9 cellular contexts compared by ENCODE assay signal in the genomic region with DNA sequence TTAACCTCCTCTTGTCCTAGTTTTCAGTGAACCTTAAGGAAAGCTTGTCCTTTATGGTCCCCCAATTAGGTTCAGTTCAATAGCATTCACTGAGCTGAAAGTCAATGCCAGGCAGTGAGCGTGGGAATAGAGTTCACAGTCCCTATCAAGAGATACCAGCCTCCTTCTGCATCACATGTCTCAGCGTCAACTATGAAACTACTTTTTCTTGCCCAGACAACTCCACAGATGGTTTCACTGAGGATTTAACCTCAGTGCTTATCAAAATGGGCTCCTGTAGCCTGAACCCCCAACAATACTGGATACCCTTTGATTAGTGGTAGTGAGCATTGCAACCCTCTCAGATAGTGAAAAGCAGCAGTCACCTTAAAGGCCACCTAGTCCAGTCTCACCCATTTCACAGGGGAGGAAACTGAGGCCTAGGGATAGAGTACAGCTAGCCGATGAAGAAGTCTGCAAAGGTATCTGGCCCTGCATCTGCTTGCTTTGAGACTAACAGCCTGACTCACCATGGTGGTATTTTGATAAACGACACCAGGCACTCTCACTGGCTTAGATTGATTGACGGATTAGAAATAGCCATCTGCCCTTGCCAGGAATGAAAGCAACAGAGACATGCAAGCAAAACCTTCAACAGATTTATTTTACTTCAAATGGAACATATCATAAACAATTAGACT. TPM values are rescaled to one million over a fixed set of nuclear protein-coding genes. Genes with fewer than 3 reads are reported as not detected.
DNase-seq lines count a peak whose midpoint lies in the region; ATAC-seq and TF ChIP-seq lines count a peak whose summit lies in the region.
"Had no signal": no experiment of that assay in that cellular context is flagged by ENCODE, and none has a peak within 500 bp of the region (broad histone marks: within the 10 kb centered on the region; RNA-seq: fewer than 3 reads in every experiment).

No MANE protein-coding gene starts in this region.

- no peak overlapping the region for H3K4me3 ChIP-seq in coronary artery

- CTCF ChIA-PET in Calu3 (lab: Charles Lee) = interaction anchor here (0.6 kb wide), 1 partner anchor 8 kb away, joined by 3 read pairs; no protein-coding TSS in a partner anchor

- peak overlapping the region in 1 of 2 donors; percentile 10 for H3K27ac ChIP-seq in coronary artery

- intact Hi-C loops in Calu3 (cut with micrococcal nuclease; ENCODE audit: unreplicated experiment) = loop anchor here (2.0 kb wide), 1 partner anchor 29 kb away; a partner anchor contains a TSS

- BruUV-seq in Calu3 (replicated peaks; lab: Mats Ljungman, UMichigan) = no TSS peak

- DNase-seq in Calu3 (peak; percentile 38), coronary artery (ENCODE audit: low spot score) (no peak), UCSD-AML1 (lab: John Stamatoyannopoulos, UW; ENCODE audit: unreplicated experiment) (no peak), NCI-H128 (lab: John Stamatoyannopoulos, UW; ENCODE audit: unreplicated experiment) (no peak)
- no peak for DNase-seq in activated naive CD8-positive, alpha-beta T cell treated with anti-CD3 and anti-CD28 coated beads, Interleukin-2, amount 10 ng/mL, durations not matched to agents 7 days and 5 days
- DNase-seq in natural killer cell treated with Interleukin-12 subunit alpha and Interleukin-12 subunit beta and Interleukin-15 and Interleukin-18, amount 100 ng/mL, for 72 hours (ENCODE audit: low spot score) = no peak
- DNase-seq in effector CD4-positive, alpha-beta T cell = no peak
- DNase-seq: NCI-H1092 treated with DMSO at 0.1 percent for 48 hours had no signal

- H3K36me3 Mint-ChIP-seq in Calu3 (ENCODE audit: insufficient read depth, unreplicated experiment) (peaks cover 50% of the 10 kb centered on the region), IgD-negative memory B cell (peaks cover 3% of the 10 kb centered on the region)
- peaks cover 20% of the 10 kb centered on the region for H3K36me3 Mint-ChIP-seq in activated naive CD8-positive, alpha-beta T cell treated with anti-CD3 and anti-CD28 coated beads, Interleukin-2, amount 10 ng/mL, durations not matched to agents 7 days and 5 days
- peaks cover 15% of the 10 kb centered on the region for H3K36me3 Mint-ChIP-seq in natural killer cell treated with Interleukin-12 subunit alpha and Interleukin-12 subunit beta and Interleukin-15 and Interleukin-18, amount 100 ng/mL, for 72 hours

- H3K27ac Mint-ChIP-seq in Calu3 (ENCODE audit: unreplicated experiment) (no peak overlapping the region), IgD-negative memory B cell (peak overlapping the region; percentile 87 to 97 (median 90))
- H3K27ac Mint-ChIP-seq in activated naive CD8-positive, alpha-beta T cell treated with anti-CD3 and anti-CD28 coated beads, Interleukin-2, amount 10 ng/mL, durations not matched to agents 7 days and 5 days = peak overlapping the region; percentile 82
- H3K27ac Mint-ChIP-seq in natural killer cell treated with Interleukin-12 subunit alpha and Interleukin-12 subunit beta and Interleukin-15 and Interleukin-18, amount 100 ng/mL, for 72 hours = peak overlapping the region; percentile 92 to 100

- H3K4me1 Mint-ChIP-seq in Calu3 (ENCODE audit: low read depth, unreplicated experiment) (peaks cover 30% of the 10 kb centered on the region), IgD-negative memory B cell (peaks cover 54 to 56% (median 56%) of the 10 kb centered on the region in 3 donors)
- peaks cover 56% of the 10 kb centered on the region for H3K4me1 Mint-ChIP-seq in activated naive CD8-positive, alpha-beta T cell treated with anti-CD3 and anti-CD28 coated beads, Interleukin-2, amount 10 ng/mL, durations not matched to agents 7 days and 5 days
- peaks cover 51 to 69% of the 10 kb centered on the region in 2 donors for H3K4me1 Mint-ChIP-seq in natural killer cell treated with Interleukin-12 subunit alpha and Interleukin-12 subunit beta and Interleukin-15 and Interleukin-18, amount 100 ng/mL, for 72 hours (ENCODE audit: low read depth in 2 of 2)

- POLR2A ChIA-PET in activated naive CD8-positive, alpha-beta T cell treated with anti-CD3 and anti-CD28 coated beads, Interleukin-2, amount 10 ng/mL, durations not matched to agents 7 days and 5 days (lab: Charles Lee) = interaction anchor here (0.8 to 6.0 kb wide), 7 partner anchors 8 to 24 kb away, joined by 4 to 33 read pairs (median 7); no protein-coding TSS in a partner anchor

- H3K9me3 Mint-ChIP-seq in Calu3 (ENCODE audit: low read depth, unreplicated experiment) = no peaks in the 10 kb centered on the region
- no peaks in the 10 kb centered on the region for H3K9me3 Mint-ChIP-seq in IgD-negative memory B cell
- H3K9me3 Mint-ChIP-seq in activated naive CD8-positive, alpha-beta T cell treated with anti-CD3 and anti-CD28 coated beads, Interleukin-2, amount 10 ng/mL, durations not matched to agents 7 days and 5 days = no peaks in the 10 kb centered on the region
- H3K9me3 Mint-ChIP-seq in natural killer cell treated with Interleukin-12 subunit alpha and Interleukin-12 subunit beta and Interleukin-15 and Interleukin-18, amount 100 ng/mL, for 72 hours = no peaks in the 10 kb centered on the region

- H3K27me3 Mint-ChIP-seq in Calu3 (ENCODE audit: unreplicated experiment) (no peaks in the 10 kb centered on the region), IgD-negative memory B cell (no peaks in the 10 kb centered on the region)
- H3K27me3 Mint-ChIP-seq in activated naive CD8-positive, alpha-beta T cell treated with anti-CD3 and anti-CD28 coated beads, Interleukin-2, amount 10 ng/mL, durations not matched to agents 7 days and 5 days = no peaks in the 10 kb centered on the region
- H3K27me3 Mint-ChIP-seq in natural killer cell treated with Interleukin-12 subunit alpha and Interleukin-12 subunit beta and Interleukin-15 and Interleukin-18, amount 100 ng/mL, for 72 hours = no peaks in the 10 kb centered on the region

- no peak overlapping the region for H3K4me3 Mint-ChIP-seq in Calu3 (ENCODE audit: low read depth, unreplicated experiment)
- peak overlapping the region; percentile 69 to 93 (median 88) for H3K4me3 Mint-ChIP-seq in IgD-negative memory B cell
- peak overlapping the region; percentile 22 for H3K4me3 Mint-ChIP-seq in activated naive CD8-positive, alpha-beta T cell treated with anti-CD3 and anti-CD28 coated beads, Interleukin-2, amount 10 ng/mL, durations not matched to agents 7 days and 5 days
- peak overlapping the region; percentile 95 for H3K4me3 Mint-ChIP-seq in natural killer cell treated with Interleukin-12 subunit alpha and Interleukin-12 subunit beta and Interleukin-15 and Interleukin-18, amount 100 ng/mL, for 72 hours

- ATAC-seq in activated naive CD8-positive, alpha-beta T cell treated with anti-CD3 and anti-CD28 coated beads, Interleukin-2, amount 10 ng/mL, durations not matched to agents 7 days and 5 days (ENCODE audit: low read depth) = no peak
- ATAC-seq in natural killer cell treated with Interleukin-12 subunit alpha and Interleukin-12 subunit beta and Interleukin-15 and Interleukin-18, amount 100 ng/mL, for 72 hours = no peak

- TF ChIP-seq CTCF in Calu3 (IDR thresholded peaks at IDR 0.05; ENCODE audit: unreplicated experiment) (no peak), coronary artery (IDR thresholded peaks at IDR 0.05) (no peak)

RNA-seq across cellular contexts. Expression of a gene that starts 1.6 kb away (rescaled TPM):
- 55.9 and 64.2 TPM in 2 replicates for total RNA-seq in Calu3 (2022)
- polyA plus RNA-seq in IgD-negative memory B cell = 41.9 TPM
- 100 to 1,000 TPM in 1 of 2 experiments, 10 to 100 TPM in 1; 91.2 to 102 TPM for total RNA-seq in activated naive CD8-positive, alpha-beta T cell treated with anti-CD3 and anti-CD28 coated beads, Interleukin-2, amount 10 ng/mL, durations not matched to agents 7 days and 5 days
- total RNA-seq in natural killer cell treated with Interleukin-12 subunit alpha and Interleukin-12 subunit beta and Interleukin-15 and Interleukin-18, amount 100 ng/mL, for 72 hours = 100 to 1,000 TPM in 1 of 2 donors, 10 to 100 TPM in 1; 93.4 to 111 TPM

RNA-seq across cellular contexts. Expression of a gene that starts 3.0 kb away (rescaled TPM):
- total RNA-seq in Calu3 (2022) = 65.5 and 76.9 TPM in 2 replicates
- polyA plus RNA-seq in IgD-negative memory B cell = 374 TPM
- total RNA-seq in activated naive CD8-positive, alpha-beta T cell treated with anti-CD3 and anti-CD28 coated beads, Interleukin-2, amount 10 ng/mL, durations not matched to agents 7 days and 5 days = 100 to 1,000 TPM; 147 to 150 TPM
- total RNA-seq in natural killer cell treated with Interleukin-12 subunit alpha and Interleukin-12 subunit beta and Interleukin-15 and Interleukin-18, amount 100 ng/mL, for 72 hours = 100 to 1,000 TPM; 110 to 135 TPM

RNA-seq across cellular contexts. Expression of a gene that starts 29.6 kb away (rescaled TPM):
- total RNA-seq in Calu3 (2022) = 31.3 and 34.4 TPM in 2 replicates
- polyA plus RNA-seq in IgD-negative memory B cell = 43.2 TPM
- total RNA-seq in activated naive CD8-positive, alpha-beta T cell treated with anti-CD3 and anti-CD28 coated beads, Interleukin-2, amount 10 ng/mL, durations not matched to agents 7 days and 5 days = 10 to 100 TPM; 53.5 to 55.2 TPM
- 10 to 100 TPM; 42.2 to 43.7 TPM for total RNA-seq in natural killer cell treated with Interleukin-12 subunit alpha and Interleukin-12 subunit beta and Interleukin-15 and Interleukin-18, amount 100 ng/mL, for 72 hours

RNA-seq across cellular contexts. Expression of a gene that starts 40.7 kb away (rescaled TPM):
- total RNA-seq in Calu3 (2022) = not detected in 2 replicates
- not detected for polyA plus RNA-seq in IgD-negative memory B cell
- total RNA-seq in activated naive CD8-positive, alpha-beta T cell treated with anti-CD3 and anti-CD28 coated beads, Interleukin-2, amount 10 ng/mL, durations not matched to agents 7 days and 5 days = not detected
- not detected for total RNA-seq in natural killer cell treated with Interleukin-12 subunit alpha and Interleukin-12 subunit beta and Interleukin-15 and Interleukin-18, amount 100 ng/mL, for 72 hours
